8 cellular contexts compared by ENCODE assay signal in the genomic region with DNA sequence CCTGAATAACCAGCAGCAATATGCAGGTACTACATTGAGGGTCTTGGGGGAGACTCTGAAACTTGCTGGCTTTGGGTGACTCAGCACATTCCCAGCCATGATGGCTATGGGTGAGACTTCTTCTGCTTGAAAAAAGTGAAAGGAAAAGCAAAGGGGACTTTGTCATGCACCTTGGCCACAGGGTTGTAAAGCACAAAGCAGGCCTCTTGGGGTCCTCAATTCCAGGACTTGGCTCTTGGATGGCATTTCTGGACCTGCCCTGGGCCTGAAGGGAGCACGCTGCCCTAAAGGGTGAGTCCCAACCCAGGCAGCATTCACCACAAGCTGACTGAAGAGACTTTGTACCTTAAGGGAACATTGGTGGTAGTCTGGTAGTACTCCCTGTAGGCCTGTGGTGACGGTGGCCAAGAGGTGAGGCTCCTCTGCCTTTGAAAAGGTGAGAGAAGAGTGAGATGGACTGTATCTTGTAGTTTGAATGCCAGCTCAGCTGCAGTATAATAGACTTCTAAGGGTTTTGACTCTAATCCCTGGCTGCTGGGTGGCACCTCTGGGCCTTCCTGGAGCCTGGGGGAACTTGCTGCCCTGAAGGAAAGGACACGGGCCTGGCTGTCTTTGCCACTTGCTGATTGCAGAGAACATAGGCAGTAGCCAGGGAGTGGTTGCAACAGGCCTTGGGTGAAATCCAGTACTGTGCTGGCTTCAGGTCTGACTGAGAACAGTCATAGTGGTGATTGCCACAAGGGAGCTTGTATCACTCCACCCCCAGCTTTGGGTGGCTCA. TPM values are rescaled to one million over a fixed set of nuclear protein-coding genes. Genes with fewer than 3 reads are reported as not detected.
DNase-seq lines count a peak whose midpoint lies in the region; ATAC-seq, FAIRE-seq and TF ChIP-seq lines count a peak whose summit lies in the region.

No MANE protein-coding gene starts in this region.

- H3K36me3 ChIP-seq in bronchial epithelial cell (ENCODE audit: control insufficient read depth, insufficient read depth, low read length), result no peaks in the 10 kb centered on the region

- peak; percentile 8 to 10 for DNase-seq in AML-193 (lab: John Stamatoyannopoulos, UW)
- peak; percentile 62 for DNase-seq in bronchial epithelial cell (ENCODE audit: low read depth)
- peak; percentile 29 for DNase-seq in stimulated activated CD4-positive, alpha-beta T cell treated with anti-CD3 and anti-CD28 coated beads, Interleukin-12 subunit alpha, Interleukin-12 subunit beta, amount 100 ng/mL, for 4 hours
- DNase-seq in NCI-H1105 treated with DMSO at 0.1 percent for 48 hours (lab: John Stamatoyannopoulos, UW), result no peak
- DNase-seq in NCI-H524 treated with DMSO at 0.1 percent for 48 hours (lab: John Stamatoyannopoulos, UW), result no peak
- no peak for DNase-seq in NCI-H1436 treated with DMSO at 0.1 percent for 48 hours (lab: John Stamatoyannopoulos, UW)

- H3K27me3 ChIP-seq in bronchial epithelial cell (ENCODE audit: control insufficient read depth, insufficient read depth, low read length), result no peaks in the 10 kb centered on the region

- FAIRE-seq in bronchial epithelial cell (lab: Jason Lieb, UNC), result peak; percentile 23

- no peak overlapping the region for H3K4me3 ChIP-seq in bronchial epithelial cell (ENCODE audit: low read depth, low read length)

- peak; percentile 63 for ATAC-seq in GM19397 (IDR thresholded peaks at IDR 0.05; ENCODE audit: unreplicated experiment)
- ATAC-seq in HG03457 (IDR thresholded peaks at IDR 0.05; ENCODE audit: unreplicated experiment), result peak; percentile 77

- TF ChIP-seq CTCF in bronchial epithelial cell (IDR thresholded peaks at IDR 0.05; ENCODE audit: insufficient read depth, low read length, severe bottlenecking), result no peak

RNA-seq across cellular contexts. Expression of a gene that starts 36.5 kb away (rescaled TPM):
- total RNA-seq in bronchial epithelial cell, result not detected in 2 replicates

Comparison
In these comparisons a context has a peak if more than half of its experiments do, and no peak if none do; other contexts are left out.
1. DNase-seq: peak in AML-193 (2 of 2), bronchial epithelial cell (single experiment) and stimulated activated CD4-positive, alpha-beta T cell treated with anti-CD3 and anti-CD28 coated beads, Interleukin-12 subunit alpha, Interleukin-12 subunit beta, amount 100 ng/mL, for 4 hours (single experiment); none in NCI-H1105 treated with DMSO at 0.1 percent for 48 hours (single experiment), NCI-H524 treated with DMSO at 0.1 percent for 48 hours (single experiment) and NCI-H1436 treated with DMSO at 0.1 percent for 48 hours (single experiment).